ENCODE assay signal across 29 cellular contexts in the genomic region with DNA sequence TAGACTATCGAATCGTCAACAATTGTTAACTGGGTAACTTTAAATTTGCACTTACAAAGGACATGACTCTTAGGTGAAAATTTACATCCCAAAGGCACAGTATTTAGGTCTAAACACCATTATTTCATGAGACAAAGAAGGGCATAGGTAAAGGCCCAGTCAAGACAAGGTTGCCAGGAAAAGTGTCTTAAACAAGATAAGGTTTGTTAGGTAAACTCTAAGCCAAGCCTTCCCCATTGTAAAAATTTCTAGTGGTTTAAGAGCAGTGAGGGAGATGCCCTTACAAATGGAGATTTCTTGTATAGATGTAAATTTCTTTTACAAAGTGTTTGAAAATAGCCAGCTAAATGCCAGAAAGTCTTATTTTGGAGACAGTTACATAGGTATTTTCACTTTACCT.
"Had no signal": no experiment of that assay in that cellular context is flagged by ENCODE, and none has a peak within 500 bp of the region (broad histone marks: within the 10 kb centered on the region; RNA-seq: fewer than 3 reads in every experiment).

No MANE protein-coding gene starts in this region.

- H3K9me3 ChIP-seq: left lung, suprapubic skin, upper lobe of right lung had no signal

- H3K4me1 Mint-ChIP-seq: activated CD8-positive, alpha-beta memory T cell treated with anti-CD3 and anti-CD28 coated beads, Interleukin-2, amount 10 ng/mL, durations not matched to agents 7 days and 5 days; activated naive CD4-positive, alpha-beta T cell treated with anti-CD3 and anti-CD28 coated beads, Interleukin-2, amount 50 U/mL, for 24 hours; central memory CD8-positive, alpha-beta T cell; natural killer cell; neural progenitor cell had no signal

- H3K27ac Mint-ChIP-seq: activated B cell treated with CpG ODN at 0.5 μM for 24 hours; activated CD8-positive, alpha-beta memory T cell treated with anti-CD3 and anti-CD28 coated beads, Interleukin-2, amount 10 ng/mL, durations not matched to agents 7 days and 5 days; activated CD8-positive, alpha-beta T cell treated with anti-CD3 and anti-CD28 coated beads, Interleukin-2, amount 10 ng/mL, durations not matched to agents 7 days and 5 days; activated naive CD4-positive, alpha-beta T cell treated with anti-CD3 and anti-CD28 coated beads, Interleukin-2, amount 50 U/mL, for 24 hours; activated T-helper 2 cell treated with anti-CD3 and anti-CD28 coated beads, Interferon-gamma antibody, Interleukin-2, Interleukin-4, amounts not matched to agents 10 μg/mL and 5 μg/mL and 100 μg/mL, durations not matched to agents 14 hours and 24 hours and 36 hours; dendritic cell treated with granulocyte-macrophage colony-stimulating factor and Interleukin-4, amounts not matched to agents 40 ng/mL and 50 ng/mL, for 4 days; natural killer cell; neural progenitor cell; T-helper 17 cell had no signal

- H3K4me3 ChIP-seq: esophagus squamous epithelium, heart right ventricle, left lung, lung, neural progenitor cell, suprapubic skin, tibial artery, upper lobe of right lung had no signal

- H3K27me3 ChIP-seq: esophagus squamous epithelium, heart right ventricle, left lung, neural progenitor cell, suprapubic skin, tibial artery, upper lobe of right lung had no signal

- H3K4me3 Mint-ChIP-seq: activated B cell treated with CpG ODN at 0.5 μM for 24 hours; activated CD8-positive, alpha-beta memory T cell treated with anti-CD3 and anti-CD28 coated beads, Interleukin-2, amount 10 ng/mL, durations not matched to agents 7 days and 5 days; activated CD8-positive, alpha-beta T cell treated with anti-CD3 and anti-CD28 coated beads, Interleukin-2, amount 10 ng/mL, durations not matched to agents 7 days and 5 days; activated naive CD4-positive, alpha-beta T cell treated with anti-CD3 and anti-CD28 coated beads, Interleukin-2, amount 50 U/mL, for 24 hours; central memory CD8-positive, alpha-beta T cell; dendritic cell treated with granulocyte-macrophage colony-stimulating factor and Interleukin-4, amounts not matched to agents 40 ng/mL and 50 ng/mL, for 4 days; natural killer cell; neural progenitor cell; T-helper 17 cell had no signal

- H3K27ac ChIP-seq: epithelial cell of prostate, esophagus squamous epithelium, heart right ventricle, left lung, neural progenitor cell, suprapubic skin, tibial artery, upper lobe of right lung had no signal

- ATAC-seq: activated CD8-positive, alpha-beta memory T cell treated with anti-CD3 and anti-CD28 coated beads, Interleukin-2, amount 10 ng/mL, durations not matched to agents 7 days and 5 days; activated CD8-positive, alpha-beta T cell treated with anti-CD3 and anti-CD28 coated beads, Interleukin-2, amount 10 ng/mL, durations not matched to agents 7 days and 5 days; heart right ventricle; left lung; natural killer cell; right cardiac atrium; T-helper 17 cell; upper lobe of right lung had no signal

- H3K4me1 ChIP-seq: neural progenitor cell, upper lobe of right lung had no signal

- H3K27me3 Mint-ChIP-seq: central memory CD8-positive, alpha-beta T cell; dendritic cell treated with granulocyte-macrophage colony-stimulating factor and Interleukin-4, amounts not matched to agents 40 ng/mL and 50 ng/mL, for 4 days had no signal

- H3K9ac ChIP-seq: neural progenitor cell had no signal

- H3K36me3 Mint-ChIP-seq: natural killer cell, neural progenitor cell had no signal

- H3K9me3 Mint-ChIP-seq: activated B cell treated with CpG ODN at 0.5 μM for 24 hours; activated naive CD4-positive, alpha-beta T cell treated with anti-CD3 and anti-CD28 coated beads, Interleukin-2, amount 50 U/mL, for 24 hours; central memory CD8-positive, alpha-beta T cell; natural killer cell had no signal

- H3K4me2 ChIP-seq: neural progenitor cell had no signal

- FAIRE-seq: bronchial epithelial cell, endometrium, islet of Langerhans had no signal

- H2AFZ ChIP-seq: neural progenitor cell had no signal

- DNase-seq: activated B cell treated with CpG ODN at 0.5 μM for 24 hours; activated CD8-positive, alpha-beta memory T cell treated with anti-CD3 and anti-CD28 coated beads, Interleukin-2, amount 10 ng/mL, durations not matched to agents 7 days and 5 days; activated CD8-positive, alpha-beta T cell treated with anti-CD3 and anti-CD28 coated beads, Interleukin-2, amount 10 ng/mL, durations not matched to agents 7 days and 5 days; activated T-cell treated with anti-CD3 and anti-CD28 coated beads, Interleukin-2, amount 50 U/mL, for 48 hours; anterior cingulate cortex; esophagus squamous epithelium; foreskin melanocyte; heart right ventricle; left lung; mesendoderm; natural killer cell; posterior cingulate gyrus; right cardiac atrium; stimulated activated naive CD4-positive, alpha-beta T cell; T-helper 17 cell; T1000; tibial artery; upper lobe of right lung had no signal

- H3K36me3 ChIP-seq: esophagus squamous epithelium, heart right ventricle, left lung, neural progenitor cell, suprapubic skin, tibial artery, upper lobe of right lung had no signal
